20 cellular contexts compared by ENCODE assay signal in the genomic region with DNA sequence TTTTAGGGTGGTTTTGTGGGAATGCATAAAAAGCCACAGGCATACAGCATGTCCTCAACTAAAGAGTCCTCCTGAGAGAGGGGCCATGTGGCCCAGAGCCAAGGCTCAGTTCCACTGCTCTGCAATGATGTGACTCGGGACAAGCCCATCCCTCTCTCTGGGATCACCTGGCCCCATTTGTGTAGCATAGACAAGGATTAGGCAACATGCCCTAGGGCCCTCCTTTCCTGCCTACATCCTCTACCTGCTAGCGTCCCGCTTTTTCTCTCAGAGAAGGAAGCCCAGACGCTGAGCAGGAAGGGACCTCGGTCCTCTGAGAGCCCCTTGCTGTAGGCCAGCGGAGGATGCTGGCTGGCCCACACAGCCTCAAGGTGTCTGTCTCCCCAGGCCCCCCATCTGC. TPM values are rescaled to one million over a fixed set of nuclear protein-coding genes. Genes with fewer than 3 reads are reported as not detected.
DNase-seq lines count a peak whose midpoint lies in the region; ATAC-seq and TF ChIP-seq lines count a peak whose summit lies in the region.
"Had no signal": no experiment of that assay in that cellular context is flagged by ENCODE, and none has a peak within 500 bp of the region (broad histone marks: within the 10 kb centered on the region; RNA-seq: fewer than 3 reads in every experiment).

No MANE protein-coding gene starts in this region.

- no peak for TF ChIP-seq CTCF in esophagus squamous epithelium (IDR thresholded peaks at IDR 0.05)
- TF ChIP-seq CTCF in glutamatergic neuron (IDR thresholded peaks at IDR 0.05; ENCODE audit: partially characterized antibody, unreplicated experiment): no peak

- peak overlapping the region; percentile 51 to 90 (median 82) for H3K27ac ChIP-seq in esophagus squamous epithelium
- peak overlapping the region; percentile 46 for H3K27ac ChIP-seq in rectal smooth muscle tissue (ENCODE audit: low read depth, low read length)
- H3K27ac ChIP-seq: foreskin keratinocyte had no signal

- H3K4me3 ChIP-seq in esophagus squamous epithelium (no peak overlapping the region), rectal smooth muscle tissue (ENCODE audit: low read length) (no peak overlapping the region)
- H3K4me3 ChIP-seq: K562, smooth muscle cell had no signal

- DNase-seq in stimulated activated naive CD8-positive, alpha-beta T cell treated with anti-CD3 and anti-CD28 coated beads, Interleukin-15, amount 100 ng/mL, for 72 hours: no peak
- DNase-seq in stimulated activated naive CD8-positive, alpha-beta T cell treated with anti-CD3 and anti-CD28 coated beads, Interleukin-15, Interleukin-2, amounts not matched to agents 100 U/mL and 50 U/mL, for 24 hours: no peak
- DNase-seq in esophagus squamous epithelium (lab: John Stamatoyannopoulos, UW): no peak
- no peak for DNase-seq in activated naive CD4-positive, alpha-beta T cell (lab: John Stamatoyannopoulos, UW)
- DNase-seq in NCI-H345 (lab: John Stamatoyannopoulos, UW): no peak
- no peak for DNase-seq in glutamatergic neuron
- DNase-seq: activated CD4-positive, alpha-beta T cell treated with anti-CD3 and anti-CD28 coated beads, Interleukin-2, amount 10 ng/mL, durations not matched to agents 7 days and 5 days; activated effector memory CD4-positive, alpha-beta T cell treated with Interleukin-2 at 50 U/mL for 16 hours; foreskin keratinocyte; GF-D8; NCI-H187 treated with DMSO at 0.1 percent for 48 hours; NCI-H226; stimulated activated CD4-positive, alpha-beta T cell treated with anti-CD3 and anti-CD28 coated beads, Interleukin-4, amount 100 ng/mL, for 1 hour; T-helper 17 cell had no signal

- H3K27me3 Mint-ChIP-seq in stimulated activated naive CD8-positive, alpha-beta T cell treated with anti-CD3 and anti-CD28 coated beads, Interleukin-15, amount 100 ng/mL, for 72 hours: peaks cover 10% of the 10 kb centered on the region
- H3K27me3 Mint-ChIP-seq in glutamatergic neuron (ENCODE audit: unreplicated experiment): peaks cover 2% of the 10 kb centered on the region
- H3K27me3 Mint-ChIP-seq: progenitor cell of endocrine pancreas had no signal

- no peak for TF ChIP-seq POLR2A in esophagus squamous epithelium (IDR thresholded peaks at IDR 0.05)

- H3K9me3 ChIP-seq in esophagus squamous epithelium: no peaks in the 10 kb centered on the region

- H3K27me3 ChIP-seq in esophagus squamous epithelium (no peaks in the 10 kb centered on the region), rectal smooth muscle tissue (ENCODE audit: control insufficient read depth, insufficient read depth, low read length) (no peaks in the 10 kb centered on the region)
- H3K27me3 ChIP-seq: foreskin keratinocyte had no signal

- no peak for ATAC-seq in stimulated activated naive CD8-positive, alpha-beta T cell treated with anti-CD3 and anti-CD28 coated beads, Interleukin-15, amount 100 ng/mL, for 72 hours
- no peak for ATAC-seq in stimulated activated naive CD8-positive, alpha-beta T cell treated with anti-CD3 and anti-CD28 coated beads, Interleukin-15, Interleukin-2, amounts not matched to agents 100 U/mL and 50 U/mL, for 24 hours
- no peak for ATAC-seq in GM21423 (IDR thresholded peaks at IDR 0.05; ENCODE audit: unreplicated experiment)
- ATAC-seq: foreskin keratinocyte, K562, T-helper 17 cell had no signal

- no peaks in the 10 kb centered on the region for H3K36me3 Mint-ChIP-seq in glutamatergic neuron (ENCODE audit: unreplicated experiment)

- H3K4me1 ChIP-seq in esophagus squamous epithelium (peaks cover 13 to 77% (median 58%) of the 10 kb centered on the region in 3 donors), rectal smooth muscle tissue (ENCODE audit: control insufficient read depth, insufficient read depth, low read length) (peaks cover 17% of the 10 kb centered on the region)
- H3K4me1 ChIP-seq: foreskin keratinocyte had no signal

- 49 to 83% methylated on average over 5 to 6 of the region's 6 CpGs for WGBS in esophagus squamous epithelium, 2 donors

- H3K4me1 Mint-ChIP-seq in stimulated activated naive CD8-positive, alpha-beta T cell treated with anti-CD3 and anti-CD28 coated beads, Interleukin-15, amount 100 ng/mL, for 72 hours: peaks cover 17% of the 10 kb centered on the region
- H3K4me1 Mint-ChIP-seq in glutamatergic neuron (ENCODE audit: low read depth, unreplicated experiment): peaks cover 11% of the 10 kb centered on the region

- H3K9me3 Mint-ChIP-seq in stimulated activated naive CD8-positive, alpha-beta T cell treated with anti-CD3 and anti-CD28 coated beads, Interleukin-15, amount 100 ng/mL, for 72 hours: no peaks in the 10 kb centered on the region
- H3K9me3 Mint-ChIP-seq in glutamatergic neuron (ENCODE audit: unreplicated experiment): peaks cover 2% of the 10 kb centered on the region
- H3K9me3 Mint-ChIP-seq: activated CD4-positive, alpha-beta T cell treated with anti-CD3 and anti-CD28 coated beads, Interleukin-2, amount 10 ng/mL, durations not matched to agents 7 days and 5 days; mesothelial cell of epicardium had no signal

- H3K27ac Mint-ChIP-seq in stimulated activated naive CD8-positive, alpha-beta T cell treated with anti-CD3 and anti-CD28 coated beads, Interleukin-15, amount 100 ng/mL, for 72 hours: peak overlapping the region; percentile 48 to 52
- H3K27ac Mint-ChIP-seq in glutamatergic neuron (ENCODE audit: unreplicated experiment): no peak overlapping the region
- H3K27ac Mint-ChIP-seq: activated CD4-positive, alpha-beta T cell treated with anti-CD3 and anti-CD28 coated beads, Interleukin-2, amount 10 ng/mL, durations not matched to agents 7 days and 5 days; mesothelial cell of epicardium; progenitor cell of endocrine pancreas; T-helper 17 cell had no signal

- no peak overlapping the region for H3K9ac ChIP-seq in rectal smooth muscle tissue (ENCODE audit: low read length)

- H3K36me3 ChIP-seq in esophagus squamous epithelium (no peaks in the 10 kb centered on the region), rectal smooth muscle tissue (ENCODE audit: control insufficient read depth, insufficient read depth, low read length) (peaks cover 4% of the 10 kb centered on the region)

- H3K4me3 Mint-ChIP-seq in stimulated activated naive CD8-positive, alpha-beta T cell treated with anti-CD3 and anti-CD28 coated beads, Interleukin-15, amount 100 ng/mL, for 72 hours: no peak overlapping the region
- H3K4me3 Mint-ChIP-seq in glutamatergic neuron (ENCODE audit: unreplicated experiment): no peak overlapping the region
- H3K4me3 Mint-ChIP-seq: activated CD4-positive, alpha-beta T cell treated with anti-CD3 and anti-CD28 coated beads, Interleukin-2, amount 10 ng/mL, durations not matched to agents 7 days and 5 days; mesothelial cell of epicardium; T-helper 17 cell had no signal

- intact Hi-C loops in esophagus squamous epithelium (cut with DNase I): no loop called here

RNA-seq across cellular contexts. Expression of a gene that starts 8.8 kb away (rescaled TPM):
- total RNA-seq in esophagus squamous epithelium: 10 to 100 TPM in 2 of 4 donors, 1 to 10 TPM in 2; 2.8 to 33.2 (median 11.5) TPM
- not detected for total RNA-seq in glutamatergic neuron (ENCODE audit: unreplicated experiment)
